17 cellular contexts compared by ENCODE assay signal in the genomic region with DNA sequence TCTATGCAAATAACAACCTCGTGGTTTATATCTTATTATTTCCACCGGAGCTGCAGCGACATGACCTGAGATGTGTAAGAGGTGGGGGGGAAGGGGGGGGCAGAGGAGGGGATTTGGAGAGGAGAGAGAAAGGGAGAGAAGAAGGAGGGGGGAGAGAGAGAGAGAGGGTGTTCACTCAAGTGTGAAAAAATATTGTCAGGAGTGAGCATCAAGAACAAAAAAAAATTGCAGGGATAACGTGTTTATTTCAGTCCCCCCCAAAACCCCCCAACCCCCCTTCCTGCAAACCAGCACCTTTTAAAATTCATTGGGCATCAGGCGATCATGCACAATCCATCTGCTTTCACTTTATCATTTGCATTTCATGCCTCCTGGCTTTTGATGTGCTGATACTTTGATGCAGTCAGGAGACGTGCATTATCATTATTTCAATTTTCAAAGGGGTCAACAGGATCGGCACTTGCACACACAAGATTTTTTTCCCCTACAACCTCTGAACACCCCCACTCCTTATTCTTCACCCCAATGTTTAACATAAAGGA.
A peak's percentile ranks its signal among the peaks of the same experiment; 100 is the strongest.
DNase-seq lines count a peak whose midpoint lies in the region; ATAC-seq and TF ChIP-seq lines count a peak whose summit lies in the region.
"Had no signal": no experiment of that assay in that cellular context is flagged by ENCODE, and none has a peak within 500 bp of the region (broad histone marks: within the 10 kb centered on the region; RNA-seq: fewer than 3 reads in every experiment).

No MANE protein-coding gene starts in this region.

- POLR2A ChIA-PET in activated B cell treated with CpG ODN at 0.5 μM for 24 hours (lab: Charles Lee) = interaction anchor here (0.6 kb wide), 1 partner anchor 106 kb away, joined by 13 read pairs; no protein-coding TSS in a partner anchor
- POLR2A ChIA-PET in CD8-positive, alpha-beta memory T cell (lab: Charles Lee) = interaction anchor here (0.6 kb wide), 1 partner anchor 604 kb away, joined by 6 read pairs; no protein-coding TSS in a partner anchor

- no peak for TF ChIP-seq CTCF in activated B cell treated with CpG ODN at 0.5 μM for 24 hours (IDR thresholded peaks at IDR 0.05)

- H3K9me3 Mint-ChIP-seq in IgD-negative memory B cell (no peaks in the 10 kb centered on the region), activated B cell treated with CpG ODN at 0.5 μM for 24 hours (no peaks in the 10 kb centered on the region), naive B cell (no peaks in the 10 kb centered on the region)
- H3K9me3 Mint-ChIP-seq in CD8-positive, alpha-beta memory T cell = no peaks in the 10 kb centered on the region
- H3K9me3 Mint-ChIP-seq: activated CD4-positive, alpha-beta memory T cell treated with anti-CD3 and anti-CD28 coated beads for 36 hours; activated naive CD8-positive, alpha-beta T cell treated with anti-CD3 and anti-CD28 coated beads, Interleukin-2, amount 10 ng/mL, durations not matched to agents 7 days and 5 days; activated T-cell treated with anti-CD3 and anti-CD28 coated beads, Interleukin-2, amount 50 U/mL, for 72 hours; CD14-positive monocyte had no signal

- H3K27ac Mint-ChIP-seq in IgD-negative memory B cell (no peak overlapping the region), activated B cell treated with CpG ODN at 0.5 μM for 24 hours (peak overlapping the region; percentile 87), naive B cell (peak overlapping the region in 2 of 6 donors; percentile 6 to 39)
- H3K27ac Mint-ChIP-seq in CD8-positive, alpha-beta memory T cell = no peak overlapping the region

- no peak overlapping the region for H3K27ac ChIP-seq in CD8-positive, alpha-beta memory T cell (ENCODE audit: low read depth, low read length)
- H3K27ac ChIP-seq: pancreas, SJSA1 had no signal

- H3K36me3 Mint-ChIP-seq in IgD-negative memory B cell = peaks cover 3% of the 10 kb centered on the region
- H3K36me3 Mint-ChIP-seq in activated B cell treated with CpG ODN at 0.5 μM for 24 hours (ENCODE audit: low read depth) = peaks cover 18% of the 10 kb centered on the region
- peaks cover 8 to 25% of the 10 kb centered on the region in 2 donors for H3K36me3 Mint-ChIP-seq in naive B cell
- peaks cover 4 to 34% (median 20%) of the 10 kb centered on the region in 3 donors for H3K36me3 Mint-ChIP-seq in CD8-positive, alpha-beta memory T cell

- no peak overlapping the region for H3K4me3 ChIP-seq in CD8-positive, alpha-beta memory T cell (ENCODE audit: low read length)
- H3K4me3 ChIP-seq: pancreas, SJSA1 had no signal

- peak in 2 of 3 experiments; percentile 7 to 33 for DNase-seq in NCI-H1417 (lab: John Stamatoyannopoulos, UW)
- DNase-seq in NCI-H1417 treated with DMSO at 0.1 percent for 48 hours (lab: John Stamatoyannopoulos, UW) = no peak
- DNase-seq in activated B cell treated with CpG ODN at 0.5 μM for 24 hours = no peak
- no peak for DNase-seq in naive B cell
- DNase-seq in CD8-positive, alpha-beta memory T cell = no peak
- DNase-seq: 8988T; activated CD4-positive, alpha-beta memory T cell treated with anti-CD3 and anti-CD28 coated beads for 36 hours; activated naive CD8-positive, alpha-beta T cell treated with anti-CD3 and anti-CD28 coated beads, Interleukin-2, amount 10 ng/mL, durations not matched to agents 7 days and 5 days; activated T-cell treated with anti-CD3 and anti-CD28 coated beads, Interleukin-2, amount 50 U/mL, for 72 hours; DMS79; pancreas; stimulated activated CD4-positive, alpha-beta T cell treated with anti-CD3 and anti-CD28 coated beads, Interleukin-4, amount 100 ng/mL, for 24 hours had no signal

- CTCF ChIA-PET in activated B cell treated with CpG ODN at 0.5 μM for 24 hours (lab: Charles Lee) = no interaction called here
- CTCF ChIA-PET in CD8-positive, alpha-beta memory T cell (lab: Charles Lee) = no interaction called here

- ATAC-seq in activated B cell treated with CpG ODN at 0.5 μM for 24 hours (ENCODE audit: low read depth) = no peak
- ATAC-seq in naive B cell (ENCODE audit: low read depth in 2 of 2) = no peak
- no peak for ATAC-seq in HG03196 (IDR thresholded peaks at IDR 0.05; ENCODE audit: unreplicated experiment)
- no peak for ATAC-seq in HG03571 (IDR thresholded peaks at IDR 0.05; ENCODE audit: unreplicated experiment)

- H3K27me3 Mint-ChIP-seq in IgD-negative memory B cell = no peaks in the 10 kb centered on the region
- no peaks in the 10 kb centered on the region for H3K27me3 Mint-ChIP-seq in activated B cell treated with CpG ODN at 0.5 μM for 24 hours
- no peaks in the 10 kb centered on the region for H3K27me3 Mint-ChIP-seq in naive B cell
- H3K27me3 Mint-ChIP-seq in CD8-positive, alpha-beta memory T cell = no peaks in the 10 kb centered on the region
- H3K27me3 Mint-ChIP-seq: activated CD4-positive, alpha-beta memory T cell treated with anti-CD3 and anti-CD28 coated beads for 36 hours; activated naive CD8-positive, alpha-beta T cell treated with anti-CD3 and anti-CD28 coated beads, Interleukin-2, amount 10 ng/mL, durations not matched to agents 7 days and 5 days had no signal

- H3K4me1 Mint-ChIP-seq in IgD-negative memory B cell (peaks cover 5 to 14% (median 8%) of the 10 kb centered on the region in 3 donors), activated B cell treated with CpG ODN at 0.5 μM for 24 hours (peaks cover 27% of the 10 kb centered on the region), naive B cell (peaks cover 9 to 17% (median 16%) of the 10 kb centered on the region in 3 donors)
- H3K4me1 Mint-ChIP-seq in CD8-positive, alpha-beta memory T cell = no peaks in the 10 kb centered on the region

- no peaks in the 10 kb centered on the region for H3K27me3 ChIP-seq in CD8-positive, alpha-beta memory T cell (ENCODE audit: insufficient read depth, low read length, poor library complexity, severe bottlenecking)
- H3K27me3 ChIP-seq: pancreas, SJSA1 had no signal

- H3K9me3 ChIP-seq in CD8-positive, alpha-beta memory T cell (ENCODE audit: low read length) = no peaks in the 10 kb centered on the region
- H3K9me3 ChIP-seq: pancreas, SJSA1 had no signal

- H3K4me3 Mint-ChIP-seq in IgD-negative memory B cell (peak overlapping the region; percentile 45 to 86 (median 78)), activated B cell treated with CpG ODN at 0.5 μM for 24 hours (peak overlapping the region; percentile 85), naive B cell (peak overlapping the region in 5 of 8 donors; percentile 45 to 74 (median 63))
- no peak overlapping the region for H3K4me3 Mint-ChIP-seq in CD8-positive, alpha-beta memory T cell
- H3K4me3 Mint-ChIP-seq: activated CD4-positive, alpha-beta memory T cell treated with anti-CD3 and anti-CD28 coated beads for 36 hours; CD14-positive monocyte had no signal

- no peaks in the 10 kb centered on the region for H3K4me1 ChIP-seq in CD8-positive, alpha-beta memory T cell (ENCODE audit: insufficient read depth, low read length)
- H3K4me1 ChIP-seq: pancreas had no signal

- H3K36me3 ChIP-seq in CD8-positive, alpha-beta memory T cell (ENCODE audit: insufficient read depth, low read length) = no peaks in the 10 kb centered on the region
- H3K36me3 ChIP-seq: pancreas had no signal

- intact Hi-C loops in activated B cell treated with CpG ODN at 0.5 μM for 24 hours (cut with micrococcal nuclease) = no loop called here

Comparison
In these comparisons a context has a peak if more than half of its experiments do, and no peak if none do; other contexts are left out.
1. DNase-seq: peak in NCI-H1417 (2 of 3); none in NCI-H1417 treated with DMSO at 0.1 percent for 48 hours (single experiment), activated B cell treated with CpG ODN at 0.5 μM for 24 hours (single experiment), naive B cell (single experiment) and CD8-positive, alpha-beta memory T cell (0 of 5).
2. H3K4me3 Mint-ChIP-seq: peak in IgD-negative memory B cell (4 of 4), activated B cell treated with CpG ODN at 0.5 μM for 24 hours (single experiment) and naive B cell (5 of 8); none in CD8-positive, alpha-beta memory T cell (0 of 7).